ENCODE assay signal across 1 cellular context in genomic region chr1:4549933-4550332, GRCh38.
TF ChIP-seq lines count a peak whose summit lies in the region.

No MANE protein-coding gene starts in this region.

TF ChIP-seq in GM23338, 12 proteins besides CTCF, POLR2A, EP300 and RAD21 (continued from another document):
- no peak for TF ChIP-seq ZNF462 (CRISPR knock-in tag; IDR thresholded peaks at IDR 0.05)
